21 cellular contexts compared by ENCODE assay signal in the genomic region with DNA sequence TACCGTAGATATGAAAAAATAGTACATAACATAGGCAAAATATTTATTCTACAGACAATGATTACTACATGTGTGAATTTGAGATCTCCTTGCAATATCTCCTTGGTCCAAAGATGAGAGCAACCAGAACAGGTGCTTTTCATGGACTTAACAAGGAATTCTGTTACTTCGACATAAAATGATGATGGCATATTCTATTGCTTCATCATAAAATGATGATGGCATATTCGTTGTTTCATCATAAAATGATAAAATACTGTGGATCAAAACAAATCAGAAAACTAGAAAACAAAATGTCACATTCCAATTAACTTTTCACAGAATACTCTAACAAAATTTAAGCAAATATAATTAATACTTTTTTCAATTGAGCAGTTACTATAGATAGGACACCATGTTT. TPM values are rescaled to one million over a fixed set of nuclear protein-coding genes. Genes with fewer than 3 reads are reported as not detected.
DNase-seq lines count a peak whose midpoint lies in the region; ATAC-seq, FAIRE-seq and TF ChIP-seq lines count a peak whose summit lies in the region.
"Had no signal": no experiment of that assay in that cellular context is flagged by ENCODE, and none has a peak within 500 bp of the region (broad histone marks: within the 10 kb centered on the region; RNA-seq: fewer than 3 reads in every experiment).

No MANE protein-coding gene starts in this region.

- H3K27ac ChIP-seq in GM12878 (ENCODE audit: control insufficient read depth, insufficient read depth) (peak overlapping the region; percentile 20; the same call in 1 of the 2 replicates), osteoblast (ENCODE audit: low read depth, low read length) (peak overlapping the region; percentile 10)
- H3K27ac ChIP-seq: RWPE1 had no signal

- H3K4me1 Mint-ChIP-seq in T-helper 2 cell treated with Interferon-gamma antibody and Interleukin-4, amounts not matched to agents 5 μg/mL and 100 μg/mL, for 36 hours (ENCODE audit: low read depth) = peaks cover 59% of the 10 kb centered on the region

- H4K20me1 ChIP-seq in Loucy (ENCODE audit: insufficient read depth, low read length, poor library complexity, severe bottlenecking) (peaks cover 65% of the 10 kb centered on the region), GM12878 (ENCODE audit: control insufficient read depth, insufficient read depth) (no peaks in the 10 kb centered on the region), osteoblast (ENCODE audit: insufficient read depth, low read length) (peaks cover 7% of the 10 kb centered on the region)

- intact Hi-C loops in GM12878 (cut with micrococcal nuclease; ENCODE audit: unreplicated experiment) = no loop called here

- H3K27ac Mint-ChIP-seq in T-helper 2 cell treated with Interferon-gamma antibody and Interleukin-4, amounts not matched to agents 5 μg/mL and 100 μg/mL, for 36 hours = no peak overlapping the region
- H3K27ac Mint-ChIP-seq: B cell had no signal

- 0 out of 2 replicates have a peak, but pooled peaks cover 2% of the 10 kb centered on the region for H3F3A ChIP-seq in Loucy (ENCODE audit: low read depth)

- in situ Hi-C loops in GM12878 (cut with MboI) = no loop called here

- H3K9me3 ChIP-seq in Loucy (ENCODE audit: insufficient read depth, low read depth, low read length) = no peaks in the 10 kb centered on the region
- H3K9me3 ChIP-seq in GM12878 (replicated peaks; ENCODE audit: control insufficient read depth, insufficient read depth, low read length) = no peaks in the 10 kb centered on the region
- no peaks in the 10 kb centered on the region for H3K9me3 ChIP-seq in osteoblast (ENCODE audit: low read depth, low read length)

- H3K9ac ChIP-seq in Loucy (ENCODE audit: low read depth, low read length, poor library complexity, severe bottlenecking) = peak overlapping the region; percentile 49
- no peak overlapping the region for H3K9ac ChIP-seq in GM12878 (ENCODE audit: control insufficient read depth, insufficient read depth, low read length)

- H3K36me3 Mint-ChIP-seq in T-helper 2 cell treated with Interferon-gamma antibody and Interleukin-4, amounts not matched to agents 5 μg/mL and 100 μg/mL, for 36 hours (ENCODE audit: low read depth) = peaks cover 43% of the 10 kb centered on the region

- H3K79me2 ChIP-seq in Loucy (ENCODE audit: insufficient read depth, low read length) = peaks cover 91% of the 10 kb centered on the region
- peaks cover 94% of the 10 kb centered on the region for H3K79me2 ChIP-seq in GM12878 (ENCODE audit: control insufficient read depth, insufficient read depth, low read length)
- peaks cover 86% of the 10 kb centered on the region for H3K79me2 ChIP-seq in osteoblast (ENCODE audit: insufficient read depth, low read length)

- no peak overlapping the region for H2AFZ ChIP-seq in Loucy (ENCODE audit: low read length)
- no peak overlapping the region for H2AFZ ChIP-seq in GM12878 (ENCODE audit: control insufficient read depth, low read depth, low read length)
- no peak overlapping the region for H2AFZ ChIP-seq in osteoblast (ENCODE audit: low read length)

- H3K27me3 Mint-ChIP-seq in T-helper 2 cell treated with Interferon-gamma antibody and Interleukin-4, amounts not matched to agents 5 μg/mL and 100 μg/mL, for 36 hours (ENCODE audit: low read depth) = no peaks in the 10 kb centered on the region
- H3K27me3 Mint-ChIP-seq: B cell had no signal

- DNase-seq in T-helper 2 cell treated with Interferon-gamma antibody and Interleukin-4, amounts not matched to agents 5 μg/mL and 100 μg/mL, for 36 hours (ENCODE audit: low spot score) = no peak
- no peak for DNase-seq in T-helper 2 cell
- no peak for DNase-seq in GM12878 (ENCODE audit: low read depth, low spot score)
- no peak for DNase-seq in osteoblast (ENCODE audit: insufficient read length, low spot score, missing footprints)
- no peak for DNase-seq in LoVo (ENCODE audit: low spot score)
- DNase-seq in NCI-H1930 (lab: John Stamatoyannopoulos, UW) = no peak
- DNase-seq: 8988T, GF-D8, Kasumi-1, NCI-H1105, NCI-H1694, NCI-H2107, NCI-H524, NCI-H82, PC-3, SW 1271 had no signal

- BruUV-seq in GM12878 (replicated peaks; lab: Mats Ljungman, UMichigan) = no TSS peak

- RAD21 ChIA-PET in GM12878 (lab: Charles Lee; ENCODE audit: unreplicated experiment) = interaction anchor here (1.5 to 11.1 kb wide), 3 partner anchors 9 to 154 kb away, joined by 5 to 106 read pairs (median 6); no protein-coding TSS in a partner anchor

- H3K36me3 ChIP-seq in Loucy (ENCODE audit: insufficient read depth, low read length) (no peaks in the 10 kb centered on the region), GM12878 (ENCODE audit: control insufficient read depth in 2 of 2, insufficient read depth in 2 of 2, low read length in 1 of 2) (no peaks in the 10 kb centered on the region), osteoblast (ENCODE audit: insufficient read depth, low read length) (no peaks in the 10 kb centered on the region)

- peak overlapping the region; percentile 94 for H3K4me2 ChIP-seq in Loucy (ENCODE audit: low read depth, low read length, poor library complexity, severe bottlenecking)
- H3K4me2 ChIP-seq in GM12878 (ENCODE audit: control insufficient read depth, insufficient read depth) = no peak overlapping the region
- H3K4me2 ChIP-seq in osteoblast (ENCODE audit: insufficient read depth, low read length) = no peak overlapping the region

- ATAC-seq in GM12878 = no peak
- ATAC-seq in GM21515 (IDR thresholded peaks at IDR 0.05; ENCODE audit: unreplicated experiment) = no peak
- ATAC-seq: PC-3 had no signal

- no peak for TF ChIP-seq CTCF in Loucy (conservative IDR thresholded peaks at IDR 0.05; ENCODE audit: low read length)
- no peak for TF ChIP-seq CTCF in GM12878 (IDR thresholded peaks at IDR 0.05 in 2 of 3, conservative IDR thresholded peaks at IDR 0.05 in 1 of 3; ENCODE audit: control insufficient read depth in 2 of 3, extremely low read depth in 1 of 3, insufficient read depth in 1 of 3, low read depth in 3 of 3, low read length in 3 of 3)
- TF ChIP-seq CTCF in osteoblast (IDR thresholded peaks at IDR 0.05; ENCODE audit: extremely low read depth, low read depth, low read length) = no peak

- TF ChIP-seq POLR2A in GM12878 (IDR thresholded peaks at IDR 0.05; ENCODE audit: low read depth, low read length) = no peak

- peak overlapping the region; percentile 11 for H3K4me3 Mint-ChIP-seq in T-helper 2 cell treated with Interferon-gamma antibody and Interleukin-4, amounts not matched to agents 5 μg/mL and 100 μg/mL, for 36 hours
- H3K4me3 Mint-ChIP-seq: B cell had no signal

- POLR2A ChIA-PET in GM12878 (lab: Charles Lee) = interaction anchor here (1.8 to 4.1 kb wide), 3 partner anchors 15 to 154 kb away, joined by 4 to 12 read pairs (median 8); no protein-coding TSS in a partner anchor

- TF ChIP-seq EP300 in GM12878 (IDR thresholded peaks at IDR 0.05; ENCODE audit: borderline replicate concordance in 1 of 2, control insufficient read depth in 1 of 2, low read depth in 2 of 2, low read length in 2 of 2) = no peak

- no peak for TF ChIP-seq RAD21 in GM12878 (IDR thresholded peaks at IDR 0.05; ENCODE audit: insufficient read depth, low read depth, low read length)

- no peak for FAIRE-seq in GM12878 (lab: Jason Lieb, UNC)
- FAIRE-seq: GM19239 had no signal

- WGBS in GM12878 (ENCODE audit: insufficient coverage, insufficient replicate concordance, low lambda C conversion rate, missing lambda C conversion rate) = 96% methylated on average over 3 of the region's 3 CpGs

- CTCF ChIA-PET in GM12878 (lab: Yijun Ruan, JAX) = no interaction called here

- no peaks in the 10 kb centered on the region for H3K27me3 ChIP-seq in Loucy (ENCODE audit: insufficient read depth, low read length, poor library complexity, severe bottlenecking)
- no peaks in the 10 kb centered on the region for H3K27me3 ChIP-seq in GM12878 (replicated peaks in 1 of 2; ENCODE audit: control insufficient read depth in 2 of 2, insufficient read depth in 2 of 2, low read length in 1 of 2)
- H3K27me3 ChIP-seq in osteoblast (ENCODE audit: insufficient read depth, low read length) = no peaks in the 10 kb centered on the region

- no peaks in the 10 kb centered on the region for H3K9me2 ChIP-seq in Loucy (replicated peaks; ENCODE audit: low read depth, low read length)

- H3K9me3 Mint-ChIP-seq in T-helper 2 cell treated with Interferon-gamma antibody and Interleukin-4, amounts not matched to agents 5 μg/mL and 100 μg/mL, for 36 hours = no peaks in the 10 kb centered on the region

- H3K4me3 ChIP-seq in Loucy (ENCODE audit: low read length, poor library complexity, severe bottlenecking) (peak overlapping the region; percentile 84), GM12878 (peak overlapping the region; percentile 50; the same call in 1 of the 2 replicates), osteoblast (ENCODE audit: insufficient read depth, low read length) (no peak overlapping the region)

- H3K4me1 ChIP-seq in Loucy (ENCODE audit: insufficient read depth, low read length, poor library complexity, severe bottlenecking) (peaks cover 79% of the 10 kb centered on the region), GM12878 (ENCODE audit: control insufficient read depth, insufficient read depth, low read length) (peaks cover 13% of the 10 kb centered on the region), osteoblast (ENCODE audit: insufficient read depth, low read length) (peaks cover 54% of the 10 kb centered on the region)

- SMC1A ChIA-PET in GM12878 (lab: Charles Lee; ENCODE audit: uncharacterized antibody, unreplicated experiment) = interaction anchor here (0.6 to 16.1 kb wide), 6 partner anchors 10 to 154 kb away, joined by 3 to 189 read pairs (median 3); no protein-coding TSS in a partner anchor

TF ChIP-seq in GM12878, 131 proteins besides CTCF, POLR2A, EP300 and RAD21:
- no peak for TF ChIP-seq NRF1 (conservative IDR thresholded peaks at IDR 0.05; ENCODE audit: low read depth, low read length)

RNA-seq across cellular contexts. Expression of gene OSBPL3, which starts 4.8 kb away (rescaled TPM):
- total RNA-seq in GM12878 (2013; cell fraction: nucleolus; rRNA removed) = 60.2 and 64.2 TPM in 2 replicates
- total RNA-seq in GM12878 (2014; rRNA removed) = 26.3 and 29.3 TPM in 2 replicates
- 27.8 and 28.2 TPM in 2 replicates for total RNA-seq in GM12878 (2014; rRNA removed; fragmentation: Illumina TruSeq; extraction: Trizol)
- 34.0 and 46.6 TPM in 2 replicates for total RNA-seq in GM12878 (2021)
- 8.9 TPM for polyA plus RNA-seq in GM12878 (2011; ENCODE audit: low read depth)
- polyA plus RNA-seq in GM12878 (2011; rRNA removed) = 26.1 and 28.0 TPM in 2 replicates
- 14.5 and 15.8 TPM in 2 replicates for polyA plus RNA-seq in GM12878 (2011; cell fraction: cytosol; rRNA removed)
- polyA plus RNA-seq in GM12878 (2011; cell fraction: nucleus; rRNA removed) = 77.3 and 96.7 TPM in 2 replicates
- polyA plus RNA-seq in GM12878 (2012) = 11.0 and 12.1 TPM in 2 replicates
- 23.3 and 26.6 TPM in 2 replicates for polyA plus RNA-seq in GM12878 (2014; fragmentation: Illumina TruSeq; extraction: Trizol)
- 10 to 100 TPM in 1 of 2 experiments, 1 to 10 TPM in 1; 6.1 to 15.2 TPM for polyA plus RNA-seq in GM12878 (2014; fragmentation: Nextera tagmentation; extraction: Ambion mirVana)
- polyA plus RNA-seq in GM12878 (2014; rRNA removed) = 24.2 and 28.1 TPM in 2 replicates
- 10 to 100 TPM; 33.3 to 38.1 TPM for polyA plus RNA-seq in GM12878 (2016; fragmentation: Nextera tagmentation; extraction: Ambion mirVana)
- polyA minus RNA-seq in GM12878 (2011; rRNA and poly(A)+ RNA removed) = 39.3 and 41.8 TPM in 2 replicates
- 7.9 and 12.3 TPM in 2 replicates for polyA minus RNA-seq in GM12878 (2011; cell fraction: cytosol; rRNA and poly(A)+ RNA removed)
- polyA minus RNA-seq in GM12878 (2011; cell fraction: nucleus; rRNA and poly(A)+ RNA removed) = 34.5 and 77.9 TPM in 2 replicates
- 30.8 and 37.7 TPM in 2 replicates for total RNA-seq in osteoblast
